ENCODE assay signal across 22 cellular contexts in the genomic region with DNA sequence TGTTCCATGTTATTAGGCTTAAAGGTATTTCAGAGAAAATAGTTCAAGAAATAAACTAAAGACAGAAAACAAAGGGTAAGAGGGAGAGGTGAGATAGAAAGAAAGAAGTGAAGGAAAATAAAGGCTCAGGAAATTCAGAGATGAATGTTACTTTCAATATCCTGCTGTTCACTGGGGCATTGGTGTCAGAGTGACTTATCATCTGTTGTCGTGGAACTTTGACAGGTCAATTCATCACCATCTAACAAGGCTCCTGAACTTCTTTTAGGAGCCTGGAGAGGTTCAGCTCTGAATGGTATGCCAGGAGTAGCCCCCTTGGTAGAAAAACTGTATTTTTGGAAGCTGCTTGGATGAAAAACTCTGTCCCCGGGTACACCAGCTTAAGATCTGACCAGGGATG.
DNase-seq lines count a peak whose midpoint lies in the region; ATAC-seq and TF ChIP-seq lines count a peak whose summit lies in the region.
"Had no signal": no experiment of that assay in that cellular context is flagged by ENCODE, and none has a peak within 500 bp of the region (broad histone marks: within the 10 kb centered on the region; RNA-seq: fewer than 3 reads in every experiment).

No MANE protein-coding gene starts in this region.

- H3K27ac Mint-ChIP-seq in activated T-cell treated with anti-CD3 and anti-CD28 coated beads, Interleukin-2, amount 50 U/mL, for 24 hours, result peak overlapping the region; percentile 3
- peak overlapping the region in 2 of 3 donors; percentile 1 to 39 for H3K27ac Mint-ChIP-seq in CD4-positive, CD25-positive, alpha-beta regulatory T cell
- peak overlapping the region; percentile 53 for H3K27ac Mint-ChIP-seq in activated T-helper 2 cell treated with anti-CD3 and anti-CD28 coated beads, Interferon-gamma antibody, Interleukin-2, Interleukin-4, amounts not matched to agents 10 μg/mL and 5 μg/mL and 100 μg/mL, durations not matched to agents 14 hours and 24 hours and 36 hours
- H3K27ac Mint-ChIP-seq in stimulated activated effector memory CD8-positive, alpha-beta T cell treated with anti-CD3 and anti-CD28 coated beads, Interleukin-12 subunit alpha, Interleukin-12 subunit beta, amount 100 ng/mL, for 72 hours, result no peak overlapping the region
- H3K27ac Mint-ChIP-seq: CD8-positive, alpha-beta T cell had no signal

- no peaks in the 10 kb centered on the region for H3K36me3 ChIP-seq in CD4-positive, CD25-positive, alpha-beta regulatory T cell (ENCODE audit: control insufficient read depth, insufficient read depth, low read length)

- no peaks in the 10 kb centered on the region for H3K36me3 Mint-ChIP-seq in activated T-cell treated with anti-CD3 and anti-CD28 coated beads, Interleukin-2, amount 50 U/mL, for 24 hours (ENCODE audit: low read depth)
- H3K36me3 Mint-ChIP-seq in CD4-positive, CD25-positive, alpha-beta regulatory T cell, result no peaks in the 10 kb centered on the region
- H3K36me3 Mint-ChIP-seq in activated T-helper 2 cell treated with anti-CD3 and anti-CD28 coated beads, Interferon-gamma antibody, Interleukin-2, Interleukin-4, amounts not matched to agents 10 μg/mL and 5 μg/mL and 100 μg/mL, durations not matched to agents 14 hours and 24 hours and 36 hours (ENCODE audit: low read depth), result no peaks in the 10 kb centered on the region
- H3K36me3 Mint-ChIP-seq in stimulated activated effector memory CD8-positive, alpha-beta T cell treated with anti-CD3 and anti-CD28 coated beads, Interleukin-12 subunit alpha, Interleukin-12 subunit beta, amount 100 ng/mL, for 72 hours, result no peaks in the 10 kb centered on the region
- H3K36me3 Mint-ChIP-seq: CD8-positive, alpha-beta T cell had no signal

- H3K4me1 ChIP-seq in CD4-positive, CD25-positive, alpha-beta regulatory T cell (ENCODE audit: control insufficient read depth, insufficient read depth, low read length, poor library complexity, severe bottlenecking), result no peaks in the 10 kb centered on the region
- H3K4me1 ChIP-seq: Caco-2 had no signal

- no peak overlapping the region for H3K4me3 ChIP-seq in CD4-positive, CD25-positive, alpha-beta regulatory T cell (ENCODE audit: low read depth, low read length)
- H3K4me3 ChIP-seq: GM12878 had no signal

- H3K27me3 Mint-ChIP-seq in activated T-cell treated with anti-CD3 and anti-CD28 coated beads, Interleukin-2, amount 50 U/mL, for 24 hours, result no peaks in the 10 kb centered on the region
- H3K27me3 Mint-ChIP-seq in CD4-positive, CD25-positive, alpha-beta regulatory T cell, result no peaks in the 10 kb centered on the region
- no peaks in the 10 kb centered on the region for H3K27me3 Mint-ChIP-seq in activated T-helper 2 cell treated with anti-CD3 and anti-CD28 coated beads, Interferon-gamma antibody, Interleukin-2, Interleukin-4, amounts not matched to agents 10 μg/mL and 5 μg/mL and 100 μg/mL, durations not matched to agents 14 hours and 24 hours and 36 hours (ENCODE audit: low read depth)

- H3K27me3 ChIP-seq in CD4-positive, CD25-positive, alpha-beta regulatory T cell (ENCODE audit: control insufficient read depth, insufficient read depth, low read length), result no peaks in the 10 kb centered on the region

- no peaks in the 10 kb centered on the region for H3K9me3 ChIP-seq in CD4-positive, CD25-positive, alpha-beta regulatory T cell (ENCODE audit: control insufficient read depth in 2 of 2, low read length in 2 of 2)
- H3K9me3 ChIP-seq: Caco-2, SK-N-SH had no signal

- intact Hi-C loops in activated T-helper 2 cell treated with anti-CD3 and anti-CD28 coated beads, Interferon-gamma antibody, Interleukin-2, Interleukin-4, amounts not matched to agents 10 μg/mL and 5 μg/mL and 100 μg/mL, durations not matched to agents 14 hours and 24 hours and 36 hours (cut with micrococcal nuclease), result loop anchor here (1.0 kb wide), 1 partner anchor 55 kb away; no protein-coding TSS in a partner anchor

- no peak for ATAC-seq in CD4-positive, CD25-positive, alpha-beta regulatory T cell (ENCODE audit: low read depth in 2 of 2)
- peak; percentile 61 for ATAC-seq in stimulated activated effector memory CD8-positive, alpha-beta T cell treated with anti-CD3 and anti-CD28 coated beads, Interleukin-12 subunit alpha, Interleukin-12 subunit beta, amount 100 ng/mL, for 72 hours
- ATAC-seq: CD8-positive, alpha-beta T cell; GM12878; HCT116 had no signal

- TF ChIP-seq CTCF in GM20000 (IDR thresholded peaks at IDR 0.05; ENCODE audit: extremely low read depth, missing control alignments), result no peak

- peaks cover 2% of the 10 kb centered on the region for H3K9me3 Mint-ChIP-seq in activated T-cell treated with anti-CD3 and anti-CD28 coated beads, Interleukin-2, amount 50 U/mL, for 24 hours
- H3K9me3 Mint-ChIP-seq in CD4-positive, CD25-positive, alpha-beta regulatory T cell, result peaks cover 0 to 2% (median 0%) of the 10 kb centered on the region in 7 donors
- H3K9me3 Mint-ChIP-seq in activated T-helper 2 cell treated with anti-CD3 and anti-CD28 coated beads, Interferon-gamma antibody, Interleukin-2, Interleukin-4, amounts not matched to agents 10 μg/mL and 5 μg/mL and 100 μg/mL, durations not matched to agents 14 hours and 24 hours and 36 hours, result no peaks in the 10 kb centered on the region
- H3K9me3 Mint-ChIP-seq in stimulated activated effector memory CD8-positive, alpha-beta T cell treated with anti-CD3 and anti-CD28 coated beads, Interleukin-12 subunit alpha, Interleukin-12 subunit beta, amount 100 ng/mL, for 72 hours, result no peaks in the 10 kb centered on the region
- H3K9me3 Mint-ChIP-seq: CD8-positive, alpha-beta T cell had no signal

- peaks cover 33% of the 10 kb centered on the region for H3K4me1 Mint-ChIP-seq in activated T-cell treated with anti-CD3 and anti-CD28 coated beads, Interleukin-2, amount 50 U/mL, for 24 hours (ENCODE audit: low read depth)
- H3K4me1 Mint-ChIP-seq in CD4-positive, CD25-positive, alpha-beta regulatory T cell, result peaks cover 0 to 5% (median 0%) of the 10 kb centered on the region in 4 donors
- H3K4me1 Mint-ChIP-seq in activated T-helper 2 cell treated with anti-CD3 and anti-CD28 coated beads, Interferon-gamma antibody, Interleukin-2, Interleukin-4, amounts not matched to agents 10 μg/mL and 5 μg/mL and 100 μg/mL, durations not matched to agents 14 hours and 24 hours and 36 hours (ENCODE audit: low read depth), result peaks cover 26% of the 10 kb centered on the region
- H3K4me1 Mint-ChIP-seq in stimulated activated effector memory CD8-positive, alpha-beta T cell treated with anti-CD3 and anti-CD28 coated beads, Interleukin-12 subunit alpha, Interleukin-12 subunit beta, amount 100 ng/mL, for 72 hours, result peaks cover 11% of the 10 kb centered on the region

- DNase-seq in activated T-cell treated with anti-CD3 and anti-CD28 coated beads, Interleukin-2, amount 50 U/mL, for 24 hours, result no peak
- DNase-seq in activated T-cell treated with anti-CD3 and anti-CD28 coated beads, Interleukin-2, amount 50 U/mL, for 48 hours, result no peak
- peak in 1 of 3 donors; percentile 17 for DNase-seq in CD4-positive, CD25-positive, alpha-beta regulatory T cell
- DNase-seq in activated T-helper 2 cell treated with anti-CD3 and anti-CD28 coated beads, Interferon-gamma antibody, Interleukin-2, Interleukin-4, amounts not matched to agents 10 μg/mL and 5 μg/mL and 100 μg/mL, durations not matched to agents 14 hours and 24 hours and 36 hours (ENCODE audit: low spot score), result no peak
- no peak for DNase-seq in stimulated activated effector memory CD8-positive, alpha-beta T cell treated with anti-CD3 and anti-CD28 coated beads, Interleukin-12 subunit alpha, Interleukin-12 subunit beta, amount 100 ng/mL, for 72 hours (ENCODE audit: low spot score in 2 of 2)
- DNase-seq in GM20000 (ENCODE audit: low spot score), result no peak
- no peak for DNase-seq in stimulated activated CD4-positive, alpha-beta T cell treated with anti-CD3 and anti-CD28 coated beads, Interleukin-4, amount 100 ng/mL, for 24 hours
- DNase-seq: AML-193; C1 segment of cervical spinal cord; Caco-2; CD8-positive, alpha-beta T cell; Karpas-422; NCI-H1092; NCI-H1417 treated with DMSO at 0.1 percent for 48 hours; NCI-H1694 treated with DMSO at 0.1 percent for 48 hours; NCI-H2081; NCI-H2227 treated with DMSO at 0.1 percent for 48 hours; NCI-H69; SK-N-SH had no signal

- H3K27ac ChIP-seq in CD4-positive, CD25-positive, alpha-beta regulatory T cell (ENCODE audit: insufficient read depth, low read length, poor library complexity, severe bottlenecking), result no peak overlapping the region
- H3K27ac ChIP-seq: HL-60 had no signal

- H3K4me3 Mint-ChIP-seq in activated T-cell treated with anti-CD3 and anti-CD28 coated beads, Interleukin-2, amount 50 U/mL, for 24 hours, result no peak overlapping the region
- no peak overlapping the region for H3K4me3 Mint-ChIP-seq in CD4-positive, CD25-positive, alpha-beta regulatory T cell
- no peak overlapping the region for H3K4me3 Mint-ChIP-seq in activated T-helper 2 cell treated with anti-CD3 and anti-CD28 coated beads, Interferon-gamma antibody, Interleukin-2, Interleukin-4, amounts not matched to agents 10 μg/mL and 5 μg/mL and 100 μg/mL, durations not matched to agents 14 hours and 24 hours and 36 hours (ENCODE audit: low read depth)
- no peak overlapping the region for H3K4me3 Mint-ChIP-seq in stimulated activated effector memory CD8-positive, alpha-beta T cell treated with anti-CD3 and anti-CD28 coated beads, Interleukin-12 subunit alpha, Interleukin-12 subunit beta, amount 100 ng/mL, for 72 hours
- H3K4me3 Mint-ChIP-seq: CD8-positive, alpha-beta T cell had no signal
